23 cellular contexts compared by ENCODE assay signal in genomic region chr1:200778766-200779165, GRCh38. TPM values are rescaled to one million over a fixed set of nuclear protein-coding genes. Genes with fewer than 3 reads are reported as not detected.
DNase-seq lines count a peak whose midpoint lies in the region; ATAC-seq and TF ChIP-seq lines count a peak whose summit lies in the region.
"Had no signal": no experiment of that assay in that cellular context is flagged by ENCODE, and none has a peak within 500 bp of the region (broad histone marks: within the 10 kb centered on the region; RNA-seq: fewer than 3 reads in every experiment).

No MANE protein-coding gene starts in this region.

- H3K4me3 ChIP-seq in KMS-11 (IDR thresholded peaks at IDR 0.05; ENCODE audit: insufficient read depth, low read depth, low read length) (no peak overlapping the region), neural progenitor cell (no peak overlapping the region), thyroid gland (replicated peaks in 1 of 3) (no peak overlapping the region)
- H3K4me3 ChIP-seq: MG63 had no signal

- WGBS in thyroid gland, 2 donors = 81 to 83% methylated on average over 4 of the region's 4 CpGs

- no peaks in the 10 kb centered on the region for H3K27me3 ChIP-seq in KMS-11 (ENCODE audit: insufficient read depth, low read depth)
- H3K27me3 ChIP-seq in neural progenitor cell = no peaks in the 10 kb centered on the region
- H3K27me3 ChIP-seq in thyroid gland = no peaks in the 10 kb centered on the region
- H3K27me3 ChIP-seq: BE2C, MG63 had no signal

- peaks cover 18% of the 10 kb centered on the region; the same call in 1 of the 2 replicates for H3K79me2 ChIP-seq in KMS-11 (ENCODE audit: insufficient read depth, low read depth)
- peaks cover 49% of the 10 kb centered on the region for H3K79me2 ChIP-seq in neural progenitor cell (ENCODE audit: low read depth)

- DNase-seq in Right ventricle myocardium superior (no peak), cardiac septum (ENCODE audit: low spot score) (no peak), astrocyte of the hippocampus (ENCODE audit: low read depth, low spot score) (peak; percentile 23), neural progenitor cell (ENCODE audit: low spot score) (peak; percentile 16), NCI-H146 treated with DMSO at 0.1 percent for 48 hours (lab: John Stamatoyannopoulos, UW; ENCODE audit: unreplicated experiment) (no peak), thyroid gland (no peak), NCI-H1694 (lab: John Stamatoyannopoulos, UW) (no peak)
- DNase-seq: 8988T, ACHN, BE2C, Calu3, DMS79 treated with DMSO at 0.1 percent for 48 hours, MG63, NCI-H1105 treated with DMSO at 0.1 percent for 48 hours, NCI-H146, NCI-H2029 treated with DMSO at 0.1 percent for 48 hours, NCI-H2227 treated with DMSO at 0.1 percent for 48 hours, NCI-H510A, NCI-H69 had no signal

- H3K27me3 Mint-ChIP-seq in neural progenitor cell (ENCODE audit: insufficient read depth, low read depth) = no peaks in the 10 kb centered on the region

- no peak for TF ChIP-seq POLR2A in thyroid gland (IDR thresholded peaks at IDR 0.05)

- H3K9me3 Mint-ChIP-seq in neural progenitor cell = peaks cover 17% of the 10 kb centered on the region

- peaks cover 47% of the 10 kb centered on the region for H3K36me3 Mint-ChIP-seq in neural progenitor cell

- no peaks in the 10 kb centered on the region for H3K9me3 ChIP-seq in neural progenitor cell (ENCODE audit: low read depth)
- no peaks in the 10 kb centered on the region for H3K9me3 ChIP-seq in thyroid gland
- H3K9me3 ChIP-seq: BE2C had no signal

- peaks cover 11% of the 10 kb centered on the region for H3K4me1 Mint-ChIP-seq in neural progenitor cell

- H4K20me1 ChIP-seq in KMS-11 (ENCODE audit: insufficient read depth) = no peaks in the 10 kb centered on the region
- H4K20me1 ChIP-seq in neural progenitor cell (ENCODE audit: low read depth) = peaks cover 4% of the 10 kb centered on the region

- ATAC-seq in Right ventricle myocardium superior (ENCODE audit: poor library complexity) = peak; percentile 31
- ATAC-seq: HepG2, Panc1, SK-N-SH treated with all-trans-retinoic acid at 6 μM for 48 hours had no signal

- H3F3A ChIP-seq in neural progenitor cell (ENCODE audit: low read depth) = peaks cover 10% of the 10 kb centered on the region

- TF ChIP-seq CTCF in KMS-11 (conservative IDR thresholded peaks at IDR 0.05; ENCODE audit: low read depth, low read length) (no peak), neural progenitor cell (IDR thresholded peaks at IDR 0.05) (no peak), thyroid gland (IDR thresholded peaks at IDR 0.05) (no peak)

- 0 out of 2 replicates have a peak overlapping the region, but pooled peaks have one; percentile 87 for H3K4me2 ChIP-seq in KMS-11
- H3K4me2 ChIP-seq in neural progenitor cell = no peak overlapping the region

- no peak overlapping the region for H3K9ac ChIP-seq in KMS-11
- no peak overlapping the region for H3K9ac ChIP-seq in neural progenitor cell

- peaks cover 43% of the 10 kb centered on the region for H3K4me1 ChIP-seq in KMS-11 (ENCODE audit: low read depth, poor library complexity, severe bottlenecking)
- H3K4me1 ChIP-seq in neural progenitor cell = peaks cover 14% of the 10 kb centered on the region
- peaks cover 28 to 47% of the 10 kb centered on the region in 2 donors for H3K4me1 ChIP-seq in thyroid gland

- H2AFZ ChIP-seq in KMS-11 (ENCODE audit: low read depth) (no peak overlapping the region), neural progenitor cell (replicated peaks) (no peak overlapping the region)

- H3K27ac ChIP-seq in KMS-11 = no peak overlapping the region
- H3K27ac ChIP-seq in neural progenitor cell = no peak overlapping the region
- H3K27ac ChIP-seq in thyroid gland = no peak overlapping the region

- no peaks in the 10 kb centered on the region for H3K36me3 ChIP-seq in KMS-11 (ENCODE audit: insufficient read depth)
- H3K36me3 ChIP-seq in neural progenitor cell = peaks cover 26% of the 10 kb centered on the region
- no peaks in the 10 kb centered on the region for H3K36me3 ChIP-seq in thyroid gland

- H3K4me3 Mint-ChIP-seq in neural progenitor cell = no peak overlapping the region

- H3K27ac Mint-ChIP-seq in neural progenitor cell = no peak overlapping the region

- intact Hi-C loops in Right ventricle myocardium superior (cut with DNase I) = no loop called here
- intact Hi-C loops in cardiac septum (cut with DNase I) = loop anchor here (5.0 kb wide), 1 partner anchor 41 kb away; the partner anchor contains the start of gene CAMSAP2
- intact Hi-C loops in thyroid gland (cut with DNase I) = no loop called here

RNA-seq across cellular contexts. Expression of gene CAMSAP2, which starts 40.1 kb away (rescaled TPM):
- total RNA-seq in Right ventricle myocardium superior (37.5 TPM), cardiac septum (37.9 TPM), neural progenitor cell (ENCODE audit: low replicate concordance) (28.2 and 43.9 TPM in 2 replicates), thyroid gland (10 to 100 TPM; 36.3 to 53.5 (median 41.8) TPM)

Comparison
In these comparisons a context has a peak if more than half of its experiments do, and no peak if none do; other contexts are left out.
1. DNase-seq: peak in astrocyte of the hippocampus (single experiment) and neural progenitor cell (single experiment); none in Right ventricle myocardium superior (single experiment), cardiac septum (single experiment), NCI-H146 treated with DMSO at 0.1 percent for 48 hours (single experiment), thyroid gland (0 of 2) and NCI-H1694 (single experiment).